13 cellular contexts compared by ENCODE assay signal in genomic region chrX:135713183-135713689, GRCh38. TPM values are rescaled to one million over a fixed set of nuclear protein-coding genes. Genes with fewer than 3 reads are reported as not detected.
DNase-seq lines count a peak whose midpoint lies in the region; ATAC-seq, FAIRE-seq and TF ChIP-seq lines count a peak whose summit lies in the region.
"Not testable (repeated sequence)": the region's sequence is repeated elsewhere in the genome, so short reads cannot be mapped to it uniquely, and the experiment has no call there.
"Had no signal": no experiment of that assay in that cellular context is flagged by ENCODE, and none has a peak within 500 bp of the region (broad histone marks: within the 10 kb centered on the region; RNA-seq: fewer than 3 reads in every experiment).

CT45A1 (plus strand) TSS chrX:135713639; CDS start chrX:135718941, 5,302 bp downstream.

- H3K23ac ChIP-seq in H9 (ENCODE audit: insufficient read length, low read depth, low read length): not testable (repeated sequence)

- not testable (repeated sequence) for H3K18ac ChIP-seq in H9 (ENCODE audit: insufficient read length, low read depth, low read length)

- H4K8ac ChIP-seq in H9 (replicated peaks; ENCODE audit: insufficient read length, low read depth, low read length): not testable (repeated sequence)

- not testable (repeated sequence) for H3K27me3 Mint-ChIP-seq in H9 (ENCODE audit: low read depth); activated CD8-positive, alpha-beta T cell treated with anti-CD3 and anti-CD28 coated beads for 36 hours; stimulated activated naive CD8-positive, alpha-beta T cell treated with anti-CD3 and anti-CD28 coated beads, Interleukin-15, amount 100 ng/mL, for 72 hours

- TF ChIP-seq CTCF in H9 (conservative IDR thresholded peaks at IDR 0.05): peak; percentile 38
- not testable (repeated sequence) for TF ChIP-seq CTCF in activated CD8-positive, alpha-beta T cell treated with anti-CD3 and anti-CD28 coated beads for 36 hours (IDR thresholded peaks at IDR 0.05)
- TF ChIP-seq CTCF in bronchial epithelial cell (IDR thresholded peaks at IDR 0.05; ENCODE audit: insufficient read depth, low read length, severe bottlenecking): peak; percentile 5

- not testable (repeated sequence) for H4K5ac ChIP-seq in H9 (ENCODE audit: insufficient read length, low read depth, low read length)

- H4K91ac ChIP-seq in H9 (ENCODE audit: insufficient read length, low read depth, low read length): not testable (repeated sequence)

- H3K4me2 ChIP-seq in H9 (ENCODE audit: insufficient read depth, insufficient read length, low read length): not testable (repeated sequence)

- H3K9me3 Mint-ChIP-seq in H9: peaks cover 64 to 86% of the 10 kb centered on the region in 2 experiments
- H3K9me3 Mint-ChIP-seq in activated CD8-positive, alpha-beta T cell treated with anti-CD3 and anti-CD28 coated beads for 36 hours; stimulated activated naive CD8-positive, alpha-beta T cell treated with anti-CD3 and anti-CD28 coated beads, Interleukin-15, amount 100 ng/mL, for 72 hours: not testable (repeated sequence)

- not testable (repeated sequence) for H3T11ph ChIP-seq in H9 (ENCODE audit: low read length)

- not testable (repeated sequence) for H3K79me1 ChIP-seq in H9 (ENCODE audit: insufficient read depth, low read depth, low read length, poor library complexity, severe bottlenecking)

- H3K23me2 ChIP-seq in H9 (ENCODE audit: insufficient read length, low read depth, low read length, poor library complexity, severe bottlenecking): not testable (repeated sequence)

- not testable (repeated sequence) for H3K79me2 ChIP-seq in H9 (ENCODE audit: insufficient read depth, low read length)

- not testable (repeated sequence) for H3K56ac ChIP-seq in H9 (ENCODE audit: insufficient read length, low read depth, low read length)

- not testable (repeated sequence) for H3K14ac ChIP-seq in H9 (ENCODE audit: insufficient read depth, low read length)

- H2BK120ac ChIP-seq in H9 (ENCODE audit: low read depth, low read length, poor library complexity, severe bottlenecking): not testable (repeated sequence)

- intact Hi-C loops in activated CD8-positive, alpha-beta T cell treated with anti-CD3 and anti-CD28 coated beads for 36 hours (cut with micrococcal nuclease): not testable (repeated sequence)

- H3K4me3 Mint-ChIP-seq in H9; activated CD8-positive, alpha-beta T cell treated with anti-CD3 and anti-CD28 coated beads for 36 hours; stimulated activated naive CD8-positive, alpha-beta T cell treated with anti-CD3 and anti-CD28 coated beads, Interleukin-15, amount 100 ng/mL, for 72 hours: not testable (repeated sequence)

- peaks cover 20% of the 10 kb centered on the region for H3K9me3 ChIP-seq in H9 (ENCODE audit: control insufficient read depth, low read depth, low read length)

- H2BK5ac ChIP-seq in H9 (ENCODE audit: insufficient read length, low read length): not testable (repeated sequence)

- not testable (repeated sequence) for H2BK20ac ChIP-seq in H9 (ENCODE audit: low read depth, low read length, poor library complexity, severe bottlenecking)

- H2BK12ac ChIP-seq in H9 (ENCODE audit: insufficient read length, low read depth, low read length): not testable (repeated sequence)

- ATAC-seq in activated CD8-positive, alpha-beta T cell treated with anti-CD3 and anti-CD28 coated beads for 36 hours; stimulated activated naive CD8-positive, alpha-beta T cell treated with anti-CD3 and anti-CD28 coated beads, Interleukin-15, amount 100 ng/mL, for 72 hours: not testable (repeated sequence)

- CTCF ChIA-PET in activated CD8-positive, alpha-beta T cell treated with anti-CD3 and anti-CD28 coated beads for 36 hours (lab: Charles Lee): not testable (repeated sequence)

- POLR2A ChIA-PET in activated CD8-positive, alpha-beta T cell treated with anti-CD3 and anti-CD28 coated beads for 36 hours (lab: Charles Lee): not testable (repeated sequence)

- H3K4me3 ChIP-seq in bronchial epithelial cell (ENCODE audit: low read depth, low read length): not testable (repeated sequence)

- H2AFZ ChIP-seq in H9 (ENCODE audit: low read length): not testable (repeated sequence)

- H3K9ac ChIP-seq in H9 (ENCODE audit: extremely low read depth, insufficient read length, low read length): not testable (repeated sequence)

- not testable (repeated sequence) for H3K4me1 ChIP-seq in H9 (ENCODE audit: insufficient read depth, low read length)

- not testable (repeated sequence) for H2AK5ac ChIP-seq in H9 (ENCODE audit: insufficient read length, low read length)

- WGBS in H9 (ENCODE audit: extremely low coverage, insufficient read length, low lambda C conversion rate): no CpG with 5 or more reads among the region's 15 CpGs

- not testable (repeated sequence) for H3K4ac ChIP-seq in H9 (ENCODE audit: low read depth, low read length)

- not testable (repeated sequence) for H3K27me3 ChIP-seq in H9 (ENCODE audit: insufficient read depth, low read length); bronchial epithelial cell (ENCODE audit: control insufficient read depth, insufficient read depth, low read length)

- not testable (repeated sequence) for FAIRE-seq in bronchial epithelial cell (lab: Jason Lieb, UNC)

- H4K20me1 ChIP-seq in H9 (ENCODE audit: control insufficient read depth, insufficient read depth, insufficient read length): not testable (repeated sequence)

- peaks cover 0 to 10% (median 0%) of the 10 kb centered on the region in 3 experiments; a peak in 3 of 7 replicates for H3K36me3 Mint-ChIP-seq in H9 (ENCODE audit: insufficient read depth in 1 of 3, low read depth in 3 of 3)
- H3K36me3 Mint-ChIP-seq in activated CD8-positive, alpha-beta T cell treated with anti-CD3 and anti-CD28 coated beads for 36 hours (ENCODE audit: low read depth): not testable (repeated sequence)

- DNase-seq in Daoy (ENCODE audit: low read depth) (peak; percentile 4), H9 (peak; percentile 32), NAMALWA (ENCODE audit: low spot score) (peak; percentile 55), RPMI8226 (peak; percentile 3)
- peak; percentile 33 for DNase-seq in activated CD8-positive, alpha-beta T cell treated with anti-CD3 and anti-CD28 coated beads for 36 hours
- DNase-seq in bronchial epithelial cell (ENCODE audit: low read depth): not testable (repeated sequence)
- DNase-seq in stimulated activated CD4-positive, alpha-beta T cell treated with anti-CD3 and anti-CD28 coated beads, Interleukin-12 subunit alpha, Interleukin-12 subunit beta, amount 100 ng/mL, for 4 hours: peak; percentile 8
- DNase-seq in stimulated activated naive CD8-positive, alpha-beta T cell treated with anti-CD3 and anti-CD28 coated beads, Interleukin-15, amount 100 ng/mL, for 72 hours: peak; percentile 2 to 22

- not testable (repeated sequence) for H2BK15ac ChIP-seq in H9 (ENCODE audit: low read depth, low read length)

- not testable (repeated sequence) for H3K4me1 Mint-ChIP-seq in H9; activated CD8-positive, alpha-beta T cell treated with anti-CD3 and anti-CD28 coated beads for 36 hours (ENCODE audit: low read depth); stimulated activated naive CD8-positive, alpha-beta T cell treated with anti-CD3 and anti-CD28 coated beads, Interleukin-15, amount 100 ng/mL, for 72 hours

- not testable (repeated sequence) for H3K36me3 ChIP-seq in bronchial epithelial cell (ENCODE audit: control insufficient read depth, insufficient read depth, low read length)

- not testable (repeated sequence) for H3K27ac Mint-ChIP-seq in H9; activated CD8-positive, alpha-beta T cell treated with anti-CD3 and anti-CD28 coated beads for 36 hours; stimulated activated naive CD8-positive, alpha-beta T cell treated with anti-CD3 and anti-CD28 coated beads, Interleukin-15, amount 100 ng/mL, for 72 hours

- not testable (repeated sequence) for H3K27ac ChIP-seq in H9 (ENCODE audit: insufficient read length, low read depth, low read length)

RNA-seq across cellular contexts. Expression of gene CT45A1, which starts in this region (rescaled TPM):
- total RNA-seq in Daoy (2014; rRNA removed; shearing (Covaris generic)): 34.0 and 45.7 TPM in 2 replicates
- total RNA-seq in H9 (2021) (not detected in 2 replicates), bronchial epithelial cell (not detected in 2 replicates)
- total RNA-seq in activated CD8-positive, alpha-beta T cell treated with anti-CD3 and anti-CD28 coated beads for 36 hours: not detected
- total RNA-seq: activated CD8-positive, alpha-beta memory T cell treated with anti-CD3 and anti-CD28 coated beads, Interleukin-2, amount 10 ng/mL, durations not matched to agents 7 days and 5 days; esophagus mucosa; osteoblast; T-helper 17 cell; ureter had no signal

Comparison
In these comparisons a context has a peak if more than half of its experiments do, and no peak if none do; other contexts are left out.
1. RNA of gene CT45A1 (total RNA-seq): 34.0 to 45.7 TPM in Daoy; not detected in H9, not detected in activated CD8-positive, alpha-beta T cell treated with anti-CD3 and anti-CD28 coated beads for 36 hours and not detected in bronchial epithelial cell; every median in the first group is over 10 times any median in the second.
2. Peak in DNase-seq in H9; RNA of the gene not detected or under 1 TPM.
3. Peak in DNase-seq in activated CD8-positive, alpha-beta T cell treated with anti-CD3 and anti-CD28 coated beads for 36 hours; RNA of the gene not detected or under 1 TPM.